In genomic region chr4:42490015-42490414, GRCh38 we compare ENCODE assay signal across 1 cellular context.
TF ChIP-seq lines count a peak whose summit lies in the region.

No MANE protein-coding gene starts in this region.

TF ChIP-seq in GM23338, 12 proteins besides CTCF, POLR2A, EP300 and RAD21 (continued from another document):
- TF ChIP-seq, protein P1, sequence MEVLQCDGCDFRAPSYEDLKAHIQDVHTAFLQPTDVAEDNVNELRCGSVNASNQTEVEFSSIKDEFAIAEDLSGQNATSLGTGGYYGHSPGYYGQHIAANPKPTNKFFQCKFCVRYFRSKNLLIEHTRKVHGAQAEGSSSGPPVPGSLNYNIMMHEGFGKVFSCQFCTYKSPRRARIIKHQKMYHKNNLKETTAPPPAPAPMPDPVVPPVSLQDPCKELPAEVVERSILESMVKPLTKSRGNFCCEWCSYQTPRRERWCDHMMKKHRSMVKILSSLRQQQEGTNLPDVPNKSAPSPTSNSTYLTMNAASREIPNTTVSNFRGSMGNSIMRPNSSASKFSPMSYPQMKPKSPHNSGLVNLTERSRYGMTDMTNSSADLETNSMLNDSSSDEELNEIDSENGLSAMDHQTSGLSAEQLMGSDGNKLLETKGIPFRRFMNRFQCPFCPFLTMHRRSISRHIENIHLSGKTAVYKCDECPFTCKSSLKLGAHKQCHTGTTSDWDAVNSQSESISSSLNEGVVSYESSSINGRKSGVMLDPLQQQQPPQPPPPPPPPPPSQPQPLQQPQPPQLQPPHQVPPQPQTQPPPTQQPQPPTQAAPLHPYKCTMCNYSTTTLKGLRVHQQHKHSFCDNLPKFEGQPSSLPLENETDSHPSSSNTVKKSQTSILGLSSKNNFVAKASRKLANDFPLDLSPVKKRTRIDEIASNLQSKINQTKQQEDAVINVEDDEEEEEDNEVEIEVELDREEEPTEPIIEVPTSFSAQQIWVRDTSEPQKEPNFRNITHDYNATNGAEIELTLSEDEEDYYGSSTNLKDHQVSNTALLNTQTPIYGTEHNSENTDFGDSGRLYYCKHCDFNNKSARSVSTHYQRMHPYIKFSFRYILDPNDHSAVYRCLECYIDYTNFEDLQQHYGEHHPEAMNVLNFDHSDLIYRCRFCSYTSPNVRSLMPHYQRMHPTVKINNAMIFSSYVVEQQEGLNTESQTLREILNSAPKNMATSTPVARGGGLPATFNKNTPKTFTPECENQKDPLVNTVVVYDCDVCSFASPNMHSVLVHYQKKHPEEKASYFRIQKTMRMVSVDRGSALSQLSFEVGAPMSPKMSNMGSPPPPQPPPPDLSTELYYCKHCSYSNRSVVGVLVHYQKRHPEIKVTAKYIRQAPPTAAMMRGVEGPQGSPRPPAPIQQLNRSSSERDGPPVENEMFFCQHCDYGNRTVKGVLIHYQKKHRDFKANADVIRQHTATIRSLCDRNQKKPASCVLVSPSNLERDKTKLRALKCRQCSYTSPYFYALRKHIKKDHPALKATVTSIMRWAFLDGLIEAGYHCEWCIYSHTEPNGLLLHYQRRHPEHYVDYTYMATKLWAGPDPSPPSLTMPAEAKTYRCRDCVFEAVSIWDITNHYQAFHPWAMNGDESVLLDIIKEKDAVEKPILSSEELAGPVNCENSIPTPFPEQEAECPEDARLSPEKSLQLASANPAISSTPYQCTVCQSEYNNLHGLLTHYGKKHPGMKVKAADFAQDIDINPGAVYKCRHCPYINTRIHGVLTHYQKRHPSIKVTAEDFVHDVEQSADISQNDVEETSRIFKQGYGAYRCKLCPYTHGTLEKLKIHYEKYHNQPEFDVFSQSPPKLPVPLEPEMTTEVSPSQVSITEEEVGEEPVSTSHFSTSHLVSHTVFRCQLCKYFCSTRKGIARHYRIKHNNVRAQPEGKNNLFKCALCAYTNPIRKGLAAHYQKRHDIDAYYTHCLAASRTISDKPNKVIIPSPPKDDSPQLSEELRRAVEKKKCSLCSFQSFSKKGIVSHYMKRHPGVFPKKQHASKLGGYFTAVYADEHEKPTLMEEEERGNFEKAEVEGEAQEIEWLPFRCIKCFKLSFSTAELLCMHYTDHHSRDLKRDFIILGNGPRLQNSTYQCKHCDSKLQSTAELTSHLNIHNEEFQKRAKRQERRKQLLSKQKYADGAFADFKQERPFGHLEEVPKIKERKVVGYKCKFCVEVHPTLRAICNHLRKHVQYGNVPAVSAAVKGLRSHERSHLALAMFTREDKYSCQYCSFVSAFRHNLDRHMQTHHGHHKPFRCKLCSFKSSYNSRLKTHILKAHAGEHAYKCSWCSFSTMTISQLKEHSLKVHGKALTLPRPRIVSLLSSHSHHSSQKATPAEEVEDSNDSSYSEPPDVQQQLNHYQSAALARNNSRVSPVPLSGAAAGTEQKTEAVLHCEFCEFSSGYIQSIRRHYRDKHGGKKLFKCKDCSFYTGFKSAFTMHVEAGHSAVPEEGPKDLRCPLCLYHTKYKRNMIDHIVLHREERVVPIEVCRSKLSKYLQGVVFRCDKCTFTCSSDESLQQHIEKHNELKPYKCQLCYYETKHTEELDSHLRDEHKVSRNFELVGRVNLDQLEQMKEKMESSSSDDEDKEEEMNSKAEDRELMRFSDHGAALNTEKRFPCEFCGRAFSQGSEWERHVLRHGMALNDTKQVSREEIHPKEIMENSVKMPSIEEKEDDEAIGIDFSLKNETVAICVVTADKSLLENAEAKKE (CRISPR knock-in tag; IDR thresholded peaks at IDR 0.05), result no peak
TF ChIP-seq in GM23338: peak in this region for 0.
